24 cellular contexts compared by ENCODE assay signal in genomic region chr10:33414841-33415240, GRCh38.
"Had no signal": no experiment of that assay in that cellular context is flagged by ENCODE, and none has a peak within 500 bp of the region (broad histone marks: within the 10 kb centered on the region; RNA-seq: fewer than 3 reads in every experiment).

No MANE protein-coding gene starts in this region.

- H3K9me3 ChIP-seq: left lung, lower lobe of right lung, pancreas, prostate gland, spleen, suprapubic skin, thoracic aorta, tibial artery, upper lobe of right lung had no signal

- H3K36me3 ChIP-seq: left lung, lower lobe of right lung, pancreas, prostate gland, spleen, suprapubic skin, thoracic aorta, tibial artery, upper lobe of right lung had no signal

- H3K27ac ChIP-seq: left lung, lower lobe of right lung, pancreas, prostate gland, spleen, suprapubic skin, thoracic aorta, tibial artery, upper lobe of right lung had no signal

- FAIRE-seq: kidney, pancreas, small intestine had no signal

- ATAC-seq: left colon; left lung; lower lobe of right lung; naive thymus-derived CD8-positive, alpha-beta T cell; pancreas; right cardiac atrium; sciatic nerve; stimulated activated effector memory CD8-positive, alpha-beta T cell treated with anti-CD3 and anti-CD28 coated beads, Interleukin-12 subunit alpha, Interleukin-12 subunit beta, amount 100 ng/mL, for 72 hours; upper lobe of right lung had no signal

- DNase-seq: kidney; left colon; left lung; lower lobe of right lung; mammary epithelial cell; mesenchymal stem cell; naive thymus-derived CD8-positive, alpha-beta T cell; nucleus accumbens; pancreas; posterior cingulate gyrus; retina; right cardiac atrium; small intestine; spleen; stimulated activated CD4-positive, alpha-beta T cell treated with anti-CD3 and anti-CD28 coated beads, Interleukin-4, amount 100 ng/mL, for 24 hours; stimulated activated naive CD4-positive, alpha-beta T cell; tibial artery; trophoblast cell; upper lobe of right lung had no signal

- H3K4me3 ChIP-seq: left lung, lower lobe of right lung, pancreas, prostate gland, spleen, suprapubic skin, thoracic aorta, tibial artery, upper lobe of right lung had no signal

- H3K27me3 ChIP-seq: left lung, pancreas, spleen, suprapubic skin, tibial artery, upper lobe of right lung had no signal

- H3K4me1 ChIP-seq: pancreas, prostate gland had no signal
